ENCODE assay signal across 17 cellular contexts in genomic region chr6:145731432-145731831, GRCh38. TPM values are rescaled to one million over a fixed set of nuclear protein-coding genes. Genes with fewer than 3 reads are reported as not detected.
DNase-seq lines count a peak whose midpoint lies in the region; ATAC-seq and TF ChIP-seq lines count a peak whose summit lies in the region.
"Had no signal": no experiment of that assay in that cellular context is flagged by ENCODE, and none has a peak within 500 bp of the region (broad histone marks: within the 10 kb centered on the region; RNA-seq: fewer than 3 reads in every experiment).

No MANE protein-coding gene starts in this region.

- peak; percentile 7 for DNase-seq in activated T-cell treated with anti-CD3 and anti-CD28 coated beads for 24 hours (ENCODE audit: low read depth)
- DNase-seq in activated T-cell treated with anti-CD3 and anti-CD28 coated beads, Interleukin-2, amount 50 U/mL, for 4 hours: no peak
- peak; percentile 30 for DNase-seq in EL
- peak; percentile 4 for DNase-seq in activated T-helper 9 cell treated with anti-CD3 and anti-CD28 coated beads, Interleukin-2, amount 50 U/mL, for 16 hours (ENCODE audit: low read depth)
- no peak for DNase-seq in mesothelial cell of epicardium (ENCODE audit: low spot score in 2 of 2, unreplicated experiment in 2 of 2)
- DNase-seq in NOMO-1 (lab: John Stamatoyannopoulos, UW; ENCODE audit: unreplicated experiment in 2 of 2): no peak
- DNase-seq in NCI-H526 (lab: John Stamatoyannopoulos, UW): no peak
- DNase-seq: COR-L47, dermis blood vessel endothelial cell, MM.1S, NCI-H2081, NCI-H526 treated with DMSO at 0.1 percent for 48 hours, stomach, SW 1271, WERI-Rb-1 had no signal

- H3K4me1 Mint-ChIP-seq in activated T-cell treated with anti-CD3 and anti-CD28 coated beads, Interleukin-2, amount 50 U/mL, for 4 hours (ENCODE audit: low read depth): peaks cover 16% of the 10 kb centered on the region
- peaks cover 29% of the 10 kb centered on the region for H3K4me1 Mint-ChIP-seq in mesothelial cell of epicardium

- peaks cover 8% of the 10 kb centered on the region for H3K36me3 Mint-ChIP-seq in activated T-cell treated with anti-CD3 and anti-CD28 coated beads, Interleukin-2, amount 50 U/mL, for 4 hours (ENCODE audit: insufficient read depth)
- H3K36me3 Mint-ChIP-seq in mesothelial cell of epicardium: peaks cover 18% of the 10 kb centered on the region

- no peaks in the 10 kb centered on the region for H3K27me3 Mint-ChIP-seq in activated T-cell treated with anti-CD3 and anti-CD28 coated beads, Interleukin-2, amount 50 U/mL, for 4 hours (ENCODE audit: low read depth)
- H3K27me3 Mint-ChIP-seq in mesothelial cell of epicardium (ENCODE audit: low read depth): no peaks in the 10 kb centered on the region

- H3K9me3 Mint-ChIP-seq in activated T-cell treated with anti-CD3 and anti-CD28 coated beads, Interleukin-2, amount 50 U/mL, for 4 hours: peaks cover 10% of the 10 kb centered on the region
- peaks cover 22% of the 10 kb centered on the region for H3K9me3 Mint-ChIP-seq in mesothelial cell of epicardium

- H3K4me3 Mint-ChIP-seq in activated T-cell treated with anti-CD3 and anti-CD28 coated beads, Interleukin-2, amount 50 U/mL, for 4 hours: no peak overlapping the region
- H3K4me3 Mint-ChIP-seq in mesothelial cell of epicardium: no peak overlapping the region

- H3K27ac Mint-ChIP-seq in mesothelial cell of epicardium: peak overlapping the region; percentile 82

- ATAC-seq in activated T-cell treated with anti-CD3 and anti-CD28 coated beads, Interleukin-2, amount 50 U/mL, for 4 hours: no peak
- ATAC-seq in HG03571 (IDR thresholded peaks at IDR 0.05; ENCODE audit: unreplicated experiment): no peak
- ATAC-seq: sciatic nerve had no signal

- TF ChIP-seq CTCF in mesothelial cell of epicardium (IDR thresholded peaks at IDR 0.05; ENCODE audit: unreplicated experiment): no peak

RNA-seq across cellular contexts. Expression of gene EPM2A, which starts 3.9 kb away (rescaled TPM):
- total RNA-seq in activated T-cell treated with anti-CD3 and anti-CD28 coated beads, Interleukin-2, amount 50 U/mL, for 4 hours: 1 to 10 TPM; 6.5 to 7.1 (median 6.7) TPM
- total RNA-seq in mesothelial cell of epicardium: 7.8 to 9.8 TPM (median 9.5 TPM) in 3 replicates

Comparison
In these comparisons a context has a peak if more than half of its experiments do, and no peak if none do; other contexts are left out.
1. DNase-seq: peak in activated T-cell treated with anti-CD3 and anti-CD28 coated beads for 24 hours (single experiment), EL (single experiment) and activated T-helper 9 cell treated with anti-CD3 and anti-CD28 coated beads, Interleukin-2, amount 50 U/mL, for 16 hours (single experiment); none in activated T-cell treated with anti-CD3 and anti-CD28 coated beads, Interleukin-2, amount 50 U/mL, for 4 hours (single experiment), mesothelial cell of epicardium (0 of 2), NOMO-1 (0 of 2) and NCI-H526 (0 of 2).